ENCODE assay signal across 9 cellular contexts in the genomic region with DNA sequence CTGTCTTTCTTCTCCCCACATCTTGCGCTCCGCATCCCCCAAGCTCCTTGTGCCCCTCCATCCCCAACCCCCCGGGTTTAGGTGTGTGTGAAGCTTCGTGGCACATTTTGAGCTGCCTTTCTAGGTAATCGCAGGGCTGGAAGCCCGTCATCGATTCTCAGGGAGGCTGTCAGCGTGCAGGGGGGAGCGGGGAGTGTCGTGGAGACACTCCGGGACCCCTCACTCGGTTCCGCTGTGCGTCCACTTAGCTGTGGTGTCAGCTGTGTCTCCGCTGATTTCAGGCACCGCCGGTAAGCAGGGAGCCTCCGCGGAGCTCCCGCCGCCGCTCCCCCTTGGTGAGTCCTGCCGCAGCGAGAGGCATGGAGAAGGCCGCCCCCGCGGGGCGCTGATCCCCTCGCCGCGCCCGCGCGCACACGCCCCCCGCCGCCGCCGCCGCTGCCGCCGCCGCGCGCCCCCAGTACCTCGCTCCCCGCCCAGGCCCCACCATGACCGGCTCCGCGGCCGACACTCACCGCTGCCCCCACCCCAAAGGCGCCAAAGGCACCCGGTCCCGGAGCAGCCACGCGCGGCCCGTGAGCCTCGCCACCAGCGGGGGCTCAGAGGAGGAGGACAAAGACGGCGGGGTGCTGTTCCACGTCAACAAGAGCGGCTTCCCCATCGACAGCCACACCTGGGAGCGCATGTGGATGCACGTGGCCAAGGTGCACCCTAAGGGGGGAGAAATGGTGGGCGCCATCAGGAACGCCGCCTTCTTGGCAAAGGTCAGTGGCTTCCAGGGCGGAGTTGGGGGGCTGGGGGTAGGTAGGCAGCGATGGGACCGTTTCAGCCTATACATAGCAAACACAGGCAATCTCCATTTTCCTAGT. TPM values are rescaled to one million over a fixed set of nuclear protein-coding genes. Genes with fewer than 3 reads are reported as not detected.
DNase-seq lines count a peak whose midpoint lies in the region; ATAC-seq and TF ChIP-seq lines count a peak whose summit lies in the region.
"Had no signal": no experiment of that assay in that cellular context is flagged by ENCODE, and none has a peak within 500 bp of the region (broad histone marks: within the 10 kb centered on the region; RNA-seq: fewer than 3 reads in every experiment).

No MANE protein-coding gene starts in this region.

- WGBS in endodermal cell (ENCODE audit: insufficient coverage in 1 of 2, insufficient read length in 1 of 2), 2 experiments, result 3% methylated on average over 10 to 74 of the region's 74 CpGs

- H3K36me3 ChIP-seq in MM.1S (replicated peaks; ENCODE audit: insufficient read depth, low read length), result no peaks in the 10 kb centered on the region
- no peaks in the 10 kb centered on the region for H3K36me3 ChIP-seq in endodermal cell (ENCODE audit: control insufficient read depth, insufficient read depth, low read length)
- no peaks in the 10 kb centered on the region for H3K36me3 ChIP-seq in neural progenitor cell

- H2AFZ ChIP-seq in MM.1S (ENCODE audit: low read length) (peak overlapping the region; percentile 64), neural progenitor cell (replicated peaks) (peak overlapping the region; percentile 90)

- ATAC-seq in HG03025 (IDR thresholded peaks at IDR 0.05; ENCODE audit: low FRiP score, unreplicated experiment) (no peak), GM18520 (IDR thresholded peaks at IDR 0.05; ENCODE audit: unreplicated experiment) (no peak)

- H4K20me1 ChIP-seq in MM.1S (ENCODE audit: insufficient read depth, low read length) (no peaks in the 10 kb centered on the region), neural progenitor cell (ENCODE audit: low read depth) (peaks cover 4% of the 10 kb centered on the region)

- H3K4me2 ChIP-seq in MM.1S (ENCODE audit: low read depth, low read length) (peak overlapping the region; percentile 86), neural progenitor cell (peak overlapping the region; percentile 100)

- peak overlapping the region; percentile 40 for H3K27ac Mint-ChIP-seq in endodermal cell
- no peak overlapping the region for H3K27ac Mint-ChIP-seq in neural progenitor cell

- H3K4me3 ChIP-seq in MM.1S (ENCODE audit: low read length) (peak overlapping the region; percentile 61), endodermal cell (ENCODE audit: low read length) (peak overlapping the region; percentile 83), neural progenitor cell (peak overlapping the region; percentile 92)

- H3K9me3 Mint-ChIP-seq in endodermal cell (peaks cover 7% of the 10 kb centered on the region), neural progenitor cell (peaks cover 2% of the 10 kb centered on the region)

- H3K4me1 ChIP-seq in MM.1S (ENCODE audit: low read length), result peaks cover 21% of the 10 kb centered on the region
- no peaks in the 10 kb centered on the region for H3K4me1 ChIP-seq in endodermal cell (ENCODE audit: control insufficient read depth, insufficient read depth, low read length)
- H3K4me1 ChIP-seq in neural progenitor cell, result peaks cover 12% of the 10 kb centered on the region

- no peaks in the 10 kb centered on the region for H3K9me3 ChIP-seq in MM.1S (replicated peaks; ENCODE audit: insufficient read depth, low read length)
- no peaks in the 10 kb centered on the region for H3K9me3 ChIP-seq in endodermal cell (ENCODE audit: control insufficient read depth, low read length)
- H3K9me3 ChIP-seq in neural progenitor cell (ENCODE audit: low read depth), result no peaks in the 10 kb centered on the region

- TF ChIP-seq CTCF in MM.1S (IDR thresholded peaks at IDR 0.05; ENCODE audit: low read length) (no peak), endodermal cell (conservative IDR thresholded peaks at IDR 0.05) (peak; percentile 2), neural progenitor cell (IDR thresholded peaks at IDR 0.05) (no peak)

- H3F3A ChIP-seq in MM.1S (ENCODE audit: insufficient read depth, low read length) (peaks cover 12% of the 10 kb centered on the region), neural progenitor cell (ENCODE audit: low read depth) (peaks cover 22% of the 10 kb centered on the region)

- H3K27me3 Mint-ChIP-seq in endodermal cell (ENCODE audit: insufficient read depth) (peaks cover 19% of the 10 kb centered on the region), neural progenitor cell (ENCODE audit: insufficient read depth, low read depth) (peaks cover 4% of the 10 kb centered on the region)

- peak overlapping the region; percentile 15; the same call in 1 of the 2 replicates for H3K9ac ChIP-seq in MM.1S (ENCODE audit: low read length)
- peak overlapping the region; percentile 47 for H3K9ac ChIP-seq in endodermal cell (ENCODE audit: extremely low read depth, low read length, poor library complexity, severe bottlenecking)
- peak overlapping the region; percentile 39 for H3K9ac ChIP-seq in neural progenitor cell

- H3K4me1 Mint-ChIP-seq in endodermal cell (peaks cover 3% of the 10 kb centered on the region), neural progenitor cell (peaks cover 14% of the 10 kb centered on the region)

- H3K79me2 ChIP-seq in MM.1S (ENCODE audit: low read length), result no peaks in the 10 kb centered on the region
- H3K79me2 ChIP-seq in neural progenitor cell (ENCODE audit: low read depth), result peaks cover 4% of the 10 kb centered on the region

- no peak overlapping the region for H3K27ac ChIP-seq in MM.1S (ENCODE audit: low read length)
- H3K27ac ChIP-seq in endodermal cell (ENCODE audit: low read depth, low read length), result no peak overlapping the region
- H3K27ac ChIP-seq in neural progenitor cell, result no peak overlapping the region

- DNase-seq in NCI-H2107 (lab: John Stamatoyannopoulos, UW) (peak; percentile 8), NCI-H2107 treated with DMSO at 0.1 percent for 48 hours (lab: John Stamatoyannopoulos, UW; ENCODE audit: unreplicated experiment) (no peak), MM.1S (no peak), endodermal cell (no peak), neural progenitor cell (ENCODE audit: low spot score) (peak; percentile 52), SHP77 treated with DMSO at 0.1 percent for 48 hours (lab: John Stamatoyannopoulos, UW) (no peak)
- DNase-seq: DND-41 had no signal

- H3K27me3 ChIP-seq in MM.1S (replicated peaks; ENCODE audit: insufficient read depth, low read length), result no peaks in the 10 kb centered on the region
- peaks cover 14% of the 10 kb centered on the region for H3K27me3 ChIP-seq in endodermal cell (ENCODE audit: control insufficient read depth, insufficient read depth, low read length, poor library complexity, severe bottlenecking)
- peaks cover 37% of the 10 kb centered on the region for H3K27me3 ChIP-seq in neural progenitor cell

- H3K36me3 Mint-ChIP-seq in endodermal cell (ENCODE audit: low read depth), result peaks cover 5% of the 10 kb centered on the region
- peaks cover 11% of the 10 kb centered on the region for H3K36me3 Mint-ChIP-seq in neural progenitor cell

- H3K9me2 ChIP-seq in MM.1S (replicated peaks; ENCODE audit: insufficient read depth, low read length), result no peaks in the 10 kb centered on the region

- H3K4me3 Mint-ChIP-seq in endodermal cell (peak overlapping the region; percentile 77), neural progenitor cell (peak overlapping the region; percentile 92)

RNA-seq across cellular contexts. Expression of a gene that starts 0.9 kb away (rescaled TPM):
- total RNA-seq in endodermal cell (10 to 100 TPM; 13.7 to 30.2 TPM), neural progenitor cell (ENCODE audit: low replicate concordance) (5.2 and 10.7 TPM in 2 replicates)
- polyA plus RNA-seq in endodermal cell (2013, experiment 1 of 2), result 22.4 TPM
- 18.2 TPM for polyA plus RNA-seq in endodermal cell (2013, experiment 2 of 2)

Comparison
In these comparisons a context has a peak if more than half of its experiments do, and no peak if none do; other contexts are left out.
1. DNase-seq: peak in NCI-H2107 (single experiment) and neural progenitor cell (single experiment); none in NCI-H2107 treated with DMSO at 0.1 percent for 48 hours (single experiment), MM.1S (single experiment), endodermal cell (single experiment) and SHP77 treated with DMSO at 0.1 percent for 48 hours (single experiment).
2. Peak in every context shown above with its lines, with median percentiles within 50 percentile points of each other: H3K4me3 ChIP-seq and H3K9ac ChIP-seq.